Comparison of ENCODE assay signal across 1 cellular context in genomic region chr5:14870347-14871083, GRCh38.
TF ChIP-seq lines count a peak whose summit lies in the region.

No MANE protein-coding gene starts in this region.

TF ChIP-seq in H1, 55 proteins besides CTCF, POLR2A, EP300 and RAD21 (continued from another document):
- TF ChIP-seq CHD7 (IDR thresholded peaks at IDR 0.05; ENCODE audit: insufficient replicate concordance, low read length) (no peak), FOSL1 (IDR thresholded peaks at IDR 0.05; ENCODE audit: insufficient read depth, low read depth, low read length) (no peak), RNF2 (IDR thresholded peaks at IDR 0.05; ENCODE audit: borderline replicate concordance, low read depth, low read length, missing control alignments, poor library complexity, severe bottlenecking) (peak; percentile 30)
